24 cellular contexts compared by ENCODE assay signal in the genomic region with DNA sequence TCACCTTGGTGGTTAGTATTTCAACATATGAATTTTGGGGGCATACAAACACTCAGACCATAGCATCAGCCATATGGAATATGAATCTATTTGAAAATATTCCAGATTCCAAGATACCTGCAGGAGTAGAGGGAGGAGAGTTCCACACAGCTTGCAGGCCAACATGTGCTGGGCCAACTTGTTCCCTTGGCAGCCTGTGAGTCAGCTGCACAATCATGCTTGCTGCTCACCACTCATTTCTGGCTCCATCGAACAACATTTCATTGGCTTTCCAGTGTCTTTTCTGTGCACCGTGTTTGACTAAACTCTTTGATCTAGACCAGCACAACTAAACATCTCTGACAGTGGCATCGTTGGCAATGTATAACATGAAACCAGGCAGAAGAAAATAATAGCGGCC.
DNase-seq lines count a peak whose midpoint lies in the region; ATAC-seq, FAIRE-seq and TF ChIP-seq lines count a peak whose summit lies in the region.
"Had no signal": no experiment of that assay in that cellular context is flagged by ENCODE, and none has a peak within 500 bp of the region (broad histone marks: within the 10 kb centered on the region; RNA-seq: fewer than 3 reads in every experiment).

No MANE protein-coding gene starts in this region.

- in situ Hi-C loops in mammary epithelial cell (cut with MboI; ENCODE audit: low sequenced_read_pairs in 2 of 2): no loop called here

- H3K9ac ChIP-seq in mammary epithelial cell (ENCODE audit: insufficient read depth, low read length): no peak overlapping the region

- no peak for FAIRE-seq in GM19239 (lab: Jason Lieb, UNC)
- FAIRE-seq: HTR-8/SVneo had no signal

- H2AFZ ChIP-seq in mammary epithelial cell (ENCODE audit: low read depth, low read length): no peak overlapping the region
- H2AFZ ChIP-seq: GM23338 had no signal

- no peak overlapping the region for H3K4me3 ChIP-seq in mammary epithelial cell (replicated peaks in 1 of 3; ENCODE audit: insufficient read depth in 1 of 3, low read depth in 2 of 3, low read length in 3 of 3)
- H3K4me3 ChIP-seq: GM23338, HAP-1, Peyer's patch, SJCRH30 had no signal

- peak; percentile 7 for DNase-seq in Daoy (ENCODE audit: low read depth)
- peak; percentile 14 for DNase-seq in mammary epithelial cell
- peak; percentile 39 for DNase-seq in kidney glomerular epithelial cell (lab: John Stamatoyannopoulos, UW)
- no peak for DNase-seq in posterior vena cava (ENCODE audit: low spot score)
- DNase-seq in GM19239 (ENCODE audit: insufficient read length, low spot score): no peak
- no peak for DNase-seq in NCI-H524 treated with DMSO at 0.1 percent for 48 hours (lab: John Stamatoyannopoulos, UW)
- no peak for DNase-seq in GM20000 (ENCODE audit: low spot score)
- DNase-seq: AML-193; Calu3; CD8-positive, alpha-beta memory T cell; EL; KG1; NCI-H1105; NCI-H2029 treated with DMSO at 0.1 percent for 48 hours; NCI-H226; NCI-H524; NCI-H82; Peyer's patch; SJCRH30 had no signal

- 66% methylated on average over 4 of the region's 4 CpGs for WGBS in mammary epithelial cell (ENCODE audit: low coverage, missing lambda C conversion rate)

- CTCF ChIA-PET in mammary epithelial cell (lab: Charles Lee; ENCODE audit: low non-redundant PET): interaction anchor here (0.7 kb wide), 1 partner anchor 165 kb away, joined by 5 read pairs; no protein-coding TSS in a partner anchor

- no peak overlapping the region for H3K27ac ChIP-seq in mammary epithelial cell (ENCODE audit: insufficient read depth, low read depth, low read length)
- H3K27ac ChIP-seq: C4-2B, Peyer's patch, SJCRH30 had no signal

- peak; percentile 74 for ATAC-seq in esophagus mucosa
- ATAC-seq: GM23338 had no signal

- H3K79me2 ChIP-seq in mammary epithelial cell (ENCODE audit: insufficient read depth, low read length): no peaks in the 10 kb centered on the region

- intact Hi-C loops in mammary epithelial cell (cut with micrococcal nuclease): no loop called here
- intact Hi-C loops in posterior vena cava (cut with DNase I): no loop called here

- H3K9me3 ChIP-seq in mammary epithelial cell (replicated peaks; ENCODE audit: insufficient read depth, low read length): no peaks in the 10 kb centered on the region
- H3K9me3 ChIP-seq: HAP-1, Peyer's patch, SJCRH30 had no signal

- no peaks in the 10 kb centered on the region for H4K20me1 ChIP-seq in mammary epithelial cell (ENCODE audit: insufficient read depth, low read length)

- no peak overlapping the region for H3K4me2 ChIP-seq in mammary epithelial cell (ENCODE audit: insufficient read depth, low read depth, low read length)
- H3K4me2 ChIP-seq: GM23338 had no signal

- no TSS peak for BruUV-seq in mammary epithelial cell (replicated peaks; lab: Mats Ljungman, UMichigan)

- TF ChIP-seq CTCF in mammary epithelial cell (conservative IDR thresholded peaks at IDR 0.05 in 1 of 2, IDR thresholded peaks at IDR 0.05 in 1 of 2; ENCODE audit: extremely low read depth in 1 of 2, insufficient read depth in 1 of 2, low read depth in 1 of 2, low read length in 2 of 2) (no peak), GM20000 (IDR thresholded peaks at IDR 0.05; ENCODE audit: extremely low read depth, missing control alignments) (no peak)

- no peaks in the 10 kb centered on the region for H3K4me1 ChIP-seq in mammary epithelial cell (ENCODE audit: insufficient read depth, low read length)
- H3K4me1 ChIP-seq: HAP-1, Peyer's patch, SJCRH30 had no signal

- no peaks in the 10 kb centered on the region for H3K27me3 ChIP-seq in mammary epithelial cell (ENCODE audit: insufficient read depth, low read length)
- H3K27me3 ChIP-seq: Peyer's patch, SJCRH30 had no signal

- no peaks in the 10 kb centered on the region for H3K36me3 ChIP-seq in mammary epithelial cell (ENCODE audit: insufficient read depth, low read length)
- H3K36me3 ChIP-seq: HAP-1, Peyer's patch, SJCRH30 had no signal

- dilution Hi-C loops in mammary epithelial cell (cut with HindIII; ENCODE audit: low sequenced_read_pairs): no loop called here

Comparison
In these comparisons a context has a peak if more than half of its experiments do, and no peak if none do; other contexts are left out.
1. DNase-seq: peak in Daoy (single experiment), mammary epithelial cell (single experiment) and kidney glomerular epithelial cell (single experiment); none in posterior vena cava (single experiment), GM19239 (single experiment), NCI-H524 treated with DMSO at 0.1 percent for 48 hours (single experiment) and GM20000 (single experiment).